ENCODE assay signal across 24 cellular contexts in the genomic region with DNA sequence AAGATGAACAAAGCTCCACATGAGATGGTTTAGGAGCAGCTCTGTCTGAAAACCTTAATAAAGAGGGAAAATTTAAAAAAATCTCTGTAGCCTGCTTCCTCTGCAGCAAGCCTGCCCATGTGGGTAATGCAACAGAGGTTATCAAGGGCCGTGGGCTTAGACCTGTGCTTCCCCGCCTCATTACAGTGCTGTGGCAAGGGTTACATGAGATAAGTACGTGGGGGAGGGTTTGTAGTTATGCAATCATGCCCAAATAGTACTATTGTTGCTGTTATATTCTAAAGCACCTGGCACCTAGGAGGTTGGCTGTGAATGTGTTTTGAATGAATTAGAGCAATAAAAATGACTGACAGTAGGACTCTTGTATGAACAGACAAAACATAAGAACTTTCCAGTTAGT.
DNase-seq lines count a peak whose midpoint lies in the region; ATAC-seq and TF ChIP-seq lines count a peak whose summit lies in the region.
"Had no signal": no experiment of that assay in that cellular context is flagged by ENCODE, and none has a peak within 500 bp of the region (broad histone marks: within the 10 kb centered on the region; RNA-seq: fewer than 3 reads in every experiment).

No MANE protein-coding gene starts in this region.

- H3K27me3 ChIP-seq in WERI-Rb-1 (ENCODE audit: insufficient read depth, low read depth, severe bottlenecking): no peaks in the 10 kb centered on the region
- H3K27me3 ChIP-seq: esophagus squamous epithelium, gastrocnemius medialis, stomach had no signal

- H3K36me3 ChIP-seq in WERI-Rb-1: no peaks in the 10 kb centered on the region
- H3K36me3 ChIP-seq: esophagus squamous epithelium, gastrocnemius medialis, stomach, tibial artery had no signal

- H3K9me3 ChIP-seq in WERI-Rb-1 (ENCODE audit: severe bottlenecking): no peaks in the 10 kb centered on the region
- H3K9me3 ChIP-seq: esophagus squamous epithelium, gastrocnemius medialis, stomach, tibial artery had no signal

- no peak for TF ChIP-seq CTCF in WERI-Rb-1 (IDR thresholded peaks at IDR 0.05; ENCODE audit: low read depth, low read length)

- DNase-seq in NCI-H1048 (lab: John Stamatoyannopoulos, UW) (peak; percentile 85), NCI-H345 (lab: John Stamatoyannopoulos, UW) (peak; percentile 73), WERI-Rb-1 (peak; percentile 22), renal cortical epithelial cell (ENCODE audit: low read depth) (peak; percentile 48), hepatic stellate cell (ENCODE audit: low spot score) (no peak), HT-29 (ENCODE audit: low spot score) (no peak)
- DNase-seq: activated CD4-positive, alpha-beta T cell treated with anti-CD3 and anti-CD28 coated beads, Interleukin-2, amount 10 ng/mL, durations not matched to agents 24 days and 14 days; activated naive CD4-positive, alpha-beta T cell treated with anti-CD3 and anti-CD28 coated beads for 36 hours; activated T-cell treated with anti-CD3 and anti-CD28 coated beads, Interleukin-2, amount 50 U/mL, for 72 hours; amniotic stem cell; cortex of kidney; EL; esophagus squamous epithelium; gastrocnemius medialis; islet precursor cell; NCI-H1694; stimulated activated CD8-positive, alpha-beta memory T cell treated with anti-CD3 and anti-CD28 coated beads, Interleukin-4, amount 100 ng/mL, for 48 hours; stomach; T-helper 2 cell; tibial artery had no signal

- ATAC-seq in GM21737 (IDR thresholded peaks at IDR 0.05; ENCODE audit: unreplicated experiment): no peak
- ATAC-seq: activated T-cell treated with anti-CD3 and anti-CD28 coated beads, Interleukin-2, amount 50 U/mL, for 72 hours; gastrocnemius medialis; HCT116 had no signal

- H3K4me3 ChIP-seq in WERI-Rb-1 (ENCODE audit: low read depth, low read length): no peak overlapping the region
- H3K4me3 ChIP-seq: esophagus squamous epithelium, gastrocnemius medialis, lung, stomach, tibial artery had no signal

- no peak overlapping the region for H3K27ac ChIP-seq in WERI-Rb-1
- H3K27ac ChIP-seq: esophagus squamous epithelium, gastrocnemius medialis, stomach, tibial artery, VCaP had no signal

Comparison
In these comparisons a context has a peak if more than half of its experiments do, and no peak if none do; other contexts are left out.
1. DNase-seq: peak in NCI-H1048 (single experiment), NCI-H345 (single experiment), WERI-Rb-1 (single experiment) and renal cortical epithelial cell (single experiment); none in hepatic stellate cell (single experiment) and HT-29 (single experiment).